9 cellular contexts compared by ENCODE assay signal in the genomic region with DNA sequence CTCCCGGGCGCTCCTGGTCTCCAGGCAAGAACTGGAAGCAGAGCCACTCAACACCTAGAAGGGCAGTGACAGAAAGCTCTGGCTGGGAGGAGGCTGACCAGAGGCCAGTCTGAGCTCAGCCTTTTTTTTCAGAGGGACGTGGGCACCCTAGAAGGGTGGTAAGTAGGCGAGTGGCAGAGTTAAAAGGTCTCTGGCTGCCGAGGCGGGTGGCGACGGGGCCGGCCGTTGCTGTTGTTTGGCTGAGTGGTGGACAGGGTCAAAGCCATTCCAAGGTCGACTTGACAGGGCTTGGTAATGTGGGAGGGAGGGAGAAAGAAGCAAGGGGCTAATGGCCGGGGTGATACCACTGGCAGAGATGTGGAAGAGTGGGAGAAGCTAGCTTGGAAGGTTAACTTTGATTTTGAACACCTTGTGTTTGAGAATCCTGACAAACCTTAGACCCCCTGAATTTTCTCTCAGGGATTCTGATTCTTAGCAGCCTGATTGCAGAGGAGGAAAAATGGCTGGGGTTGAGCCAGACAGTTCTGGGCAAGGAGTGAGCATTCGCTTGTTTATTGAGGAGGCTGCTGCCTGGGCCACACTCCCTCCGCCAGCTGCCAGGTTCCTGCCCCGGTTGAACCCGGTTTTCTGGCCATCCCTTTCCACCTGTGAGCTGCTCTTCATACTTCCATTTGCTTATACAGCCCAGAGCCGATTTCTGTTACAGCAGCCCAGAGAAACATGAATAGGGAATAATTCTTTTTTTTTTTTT. TPM values are rescaled to one million over a fixed set of nuclear protein-coding genes. Genes with fewer than 3 reads are reported as not detected.
A peak's percentile ranks its signal among the peaks of the same experiment; 100 is the strongest.
DNase-seq lines count a peak whose midpoint lies in the region; ATAC-seq and TF ChIP-seq lines count a peak whose summit lies in the region.
"Had no signal": no experiment of that assay in that cellular context is flagged by ENCODE, and none has a peak within 500 bp of the region (broad histone marks: within the 10 kb centered on the region; RNA-seq: fewer than 3 reads in every experiment).

No MANE protein-coding gene starts in this region.

- no peak for TF ChIP-seq CTCF in PC-9 (conservative IDR thresholded peaks at IDR 0.05)
- TF ChIP-seq CTCF in epithelial cell of proximal tubule (conservative IDR thresholded peaks at IDR 0.05; ENCODE audit: low read depth, low read length), result no peak
- no peak for TF ChIP-seq CTCF in neural progenitor cell (IDR thresholded peaks at IDR 0.05)

- H3K4me2 ChIP-seq in PC-9 (peak overlapping the region; percentile 83), neural progenitor cell (peak overlapping the region; percentile 94)

- H3K27ac ChIP-seq in PC-9 (no peak overlapping the region), neural progenitor cell (no peak overlapping the region)

- H3K27me3 Mint-ChIP-seq in neural progenitor cell (ENCODE audit: insufficient read depth, low read depth), result peaks cover 12% of the 10 kb centered on the region

- DNase-seq in COLO668 (lab: John Stamatoyannopoulos, UW; ENCODE audit: unreplicated experiment), result peak; percentile 8
- no peak for DNase-seq in PC-9
- no peak for DNase-seq in epithelial cell of proximal tubule (ENCODE audit: low read depth)
- no peak for DNase-seq in neural progenitor cell (ENCODE audit: low spot score)
- no peak for DNase-seq in stimulated activated CD4-positive, alpha-beta T cell treated with anti-CD3 and anti-CD28 coated beads, Interleukin-2, amount 100 ng/mL, for 48 hours
- DNase-seq in DMS53 (lab: John Stamatoyannopoulos, UW), result no peak

- H3K9me3 ChIP-seq in PC-9 (ENCODE audit: insufficient read depth, low read depth) (no peaks in the 10 kb centered on the region), neural progenitor cell (ENCODE audit: low read depth) (no peaks in the 10 kb centered on the region)

- H3K9ac ChIP-seq in neural progenitor cell, result no peak overlapping the region

- H3K9me3 Mint-ChIP-seq in neural progenitor cell, result no peaks in the 10 kb centered on the region

- CTCF ChIA-PET in PC-9 (lab: Charles Lee), result interaction anchor here (0.5 to 1.6 kb wide), 8 partner anchors 18 to 311 kb away, joined by 3 to 14 read pairs (median 5); a partner anchor contains a TSS

- H3K4me3 Mint-ChIP-seq in neural progenitor cell, result peak overlapping the region; percentile 95

- peak overlapping the region; percentile 70 for H3K4me3 ChIP-seq in PC-9
- peak overlapping the region; percentile 59 for H3K4me3 ChIP-seq in epithelial cell of proximal tubule (ENCODE audit: low read depth, low read length)
- peak overlapping the region; percentile 82 for H3K4me3 ChIP-seq in neural progenitor cell

- no peaks in the 10 kb centered on the region for H3K9me2 ChIP-seq in PC-9 (ENCODE audit: insufficient read depth)

- H4K20me1 ChIP-seq in PC-9 (ENCODE audit: insufficient read depth), result no peaks in the 10 kb centered on the region
- H4K20me1 ChIP-seq in neural progenitor cell (ENCODE audit: low read depth), result no peaks in the 10 kb centered on the region

- H3K4me1 ChIP-seq in PC-9 (replicated peaks; ENCODE audit: insufficient read depth), result peaks cover 17% of the 10 kb centered on the region
- H3K4me1 ChIP-seq in neural progenitor cell, result peaks cover 5% of the 10 kb centered on the region

- ATAC-seq in HG02870 (IDR thresholded peaks at IDR 0.05; ENCODE audit: unreplicated experiment) (no peak), HG02852 (IDR thresholded peaks at IDR 0.05; ENCODE audit: unreplicated experiment) (no peak)

- H3K79me2 ChIP-seq in PC-9 (ENCODE audit: low read depth) (no peaks in the 10 kb centered on the region), neural progenitor cell (ENCODE audit: low read depth) (no peaks in the 10 kb centered on the region)

- H2AFZ ChIP-seq in PC-9, result peak overlapping the region; percentile 91
- peak overlapping the region; percentile 95 for H2AFZ ChIP-seq in neural progenitor cell (replicated peaks)

- H3K27me3 ChIP-seq in PC-9 (ENCODE audit: insufficient read depth, low read depth) (no peaks in the 10 kb centered on the region), neural progenitor cell (peaks cover 25% of the 10 kb centered on the region)

- H3F3A ChIP-seq in PC-9 (ENCODE audit: insufficient read depth, low read depth) (peaks cover 24% of the 10 kb centered on the region; the same call in 1 of the 2 replicates), neural progenitor cell (ENCODE audit: low read depth) (peaks cover 11% of the 10 kb centered on the region)

- POLR2A ChIA-PET in PC-9 (lab: Charles Lee; ENCODE audit: unreplicated experiment), result interaction anchor here (0.6 to 1.1 kb wide), 3 partner anchors 12 to 31 kb away, joined by 3 to 18 read pairs (median 5); no protein-coding TSS in a partner anchor

- H3K36me3 ChIP-seq in PC-9 (ENCODE audit: low read depth) (no peaks in the 10 kb centered on the region), neural progenitor cell (no peaks in the 10 kb centered on the region)

- H3K4me1 Mint-ChIP-seq in neural progenitor cell, result peaks cover 11% of the 10 kb centered on the region

- intact Hi-C loops in PC-9 (cut with micrococcal nuclease; ENCODE audit: unreplicated experiment), result loop anchor here (1.0 to 2.0 kb wide), 2 partner anchors 19 to 33 kb away; a partner anchor contains a TSS

- peak overlapping the region; percentile 57 for H3K27ac Mint-ChIP-seq in neural progenitor cell

- peaks cover 3% of the 10 kb centered on the region for H3K36me3 Mint-ChIP-seq in neural progenitor cell

- BruUV-seq in PC-9 (replicated peaks; lab: Mats Ljungman, UMichigan), result no TSS peak

RNA-seq across cellular contexts. Expression of a gene that starts 0.9 kb away (rescaled TPM):
- total RNA-seq in PC-9 (2021) (not detected in 2 replicates), epithelial cell of proximal tubule (1.0 TPM in 1 of 2 replicates, not detected in the other), neural progenitor cell (ENCODE audit: low replicate concordance) (2.8 TPM in 1 of 2 replicates, not detected in the other)
- total RNA-seq: renal cortical epithelial cell had no signal

RNA-seq across cellular contexts. Expression of a gene that starts 14.6 kb away (rescaled TPM):
- total RNA-seq in PC-9 (2021) (66.2 and 72.2 TPM in 2 replicates), epithelial cell of proximal tubule (1.2 and 4.0 TPM in 2 replicates), neural progenitor cell (ENCODE audit: low replicate concordance) (33.9 and 49.6 TPM in 2 replicates)

RNA-seq across cellular contexts. Expression of a gene that starts 17.9 kb away (rescaled TPM):
- total RNA-seq in PC-9 (2021) (0.72 and 4.7 TPM in 2 replicates), epithelial cell of proximal tubule (0.07 TPM in 1 of 2 replicates, not detected in the other), neural progenitor cell (ENCODE audit: low replicate concordance) (not detected in 2 replicates)

RNA-seq across cellular contexts. Expression of a gene that starts 19.1 kb away (rescaled TPM):
- total RNA-seq in PC-9 (2021) (60.0 and 70.4 TPM in 2 replicates), epithelial cell of proximal tubule (29.5 and 50.4 TPM in 2 replicates), neural progenitor cell (ENCODE audit: low replicate concordance) (67.4 and 93.9 TPM in 2 replicates)

RNA-seq across cellular contexts. Expression of a gene that starts 33.8 kb away (rescaled TPM):
- 5.9 and 16.5 TPM in 2 replicates for total RNA-seq in PC-9 (2021)
- 7.6 and 13.1 TPM in 2 replicates for total RNA-seq in epithelial cell of proximal tubule
- 0.81 TPM in 1 of 2 replicates, not detected in the other for total RNA-seq in neural progenitor cell (ENCODE audit: low replicate concordance)
